ENCODE assay signal across 1 cellular context in the genomic region with DNA sequence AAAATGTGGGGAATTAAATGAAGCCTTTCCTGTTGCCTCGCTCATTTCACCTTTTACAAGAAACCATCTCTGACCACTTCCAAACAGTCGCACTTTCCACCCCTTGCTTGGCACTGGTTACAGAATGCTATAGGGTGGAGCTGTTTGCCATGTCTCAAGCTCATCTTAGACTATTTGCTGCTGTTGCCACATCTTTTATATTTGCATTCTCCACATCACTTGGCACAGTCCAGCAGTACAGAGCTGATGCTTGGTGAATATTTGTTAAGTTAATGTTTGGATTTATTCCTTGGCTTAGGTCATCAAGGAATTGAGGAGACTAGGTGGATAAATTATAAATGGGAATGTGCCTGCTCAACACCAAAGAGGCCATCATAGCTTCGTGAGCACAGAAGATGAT.
TF ChIP-seq lines count a peak whose summit lies in the region.

No MANE protein-coding gene starts in this region.

TF ChIP-seq in IMR-90, 13 proteins besides CTCF, POLR2A, EP300 and RAD21:
- TF ChIP-seq CHD1 (IDR thresholded peaks at IDR 0.05; ENCODE audit: low read depth, low read length) (no peak), SMC3 (IDR thresholded peaks at IDR 0.05; ENCODE audit: low read depth, low read length) (no peak), MXI1 (IDR thresholded peaks at IDR 0.05; ENCODE audit: borderline replicate concordance, low read depth, low read length) (no peak), CEBPB (IDR thresholded peaks at IDR 0.05; ENCODE audit: low read depth, low read length) (no peak), RCOR1 (IDR thresholded peaks at IDR 0.05; ENCODE audit: insufficient replicate concordance, low read length) (no peak), MAFK (IDR thresholded peaks at IDR 0.05; ENCODE audit: low read depth, low read length) (no peak), FOS (IDR thresholded peaks at IDR 0.05; ENCODE audit: low read depth, low read length) (no peak), MAZ (IDR thresholded peaks at IDR 0.05; ENCODE audit: borderline replicate concordance, low read depth, low read length) (no peak)
- TF ChIP-seq, protein P1, sequence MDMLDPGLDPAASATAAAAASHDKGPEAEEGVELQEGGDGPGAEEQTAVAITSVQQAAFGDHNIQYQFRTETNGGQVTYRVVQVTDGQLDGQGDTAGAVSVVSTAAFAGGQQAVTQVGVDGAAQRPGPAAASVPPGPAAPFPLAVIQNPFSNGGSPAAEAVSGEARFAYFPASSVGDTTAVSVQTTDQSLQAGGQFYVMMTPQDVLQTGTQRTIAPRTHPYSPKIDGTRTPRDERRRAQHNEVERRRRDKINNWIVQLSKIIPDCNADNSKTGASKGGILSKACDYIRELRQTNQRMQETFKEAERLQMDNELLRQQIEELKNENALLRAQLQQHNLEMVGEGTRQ (IDR thresholded peaks at IDR 0.05; ENCODE audit: low read depth, low read length) = no peak
